In the genomic region with DNA sequence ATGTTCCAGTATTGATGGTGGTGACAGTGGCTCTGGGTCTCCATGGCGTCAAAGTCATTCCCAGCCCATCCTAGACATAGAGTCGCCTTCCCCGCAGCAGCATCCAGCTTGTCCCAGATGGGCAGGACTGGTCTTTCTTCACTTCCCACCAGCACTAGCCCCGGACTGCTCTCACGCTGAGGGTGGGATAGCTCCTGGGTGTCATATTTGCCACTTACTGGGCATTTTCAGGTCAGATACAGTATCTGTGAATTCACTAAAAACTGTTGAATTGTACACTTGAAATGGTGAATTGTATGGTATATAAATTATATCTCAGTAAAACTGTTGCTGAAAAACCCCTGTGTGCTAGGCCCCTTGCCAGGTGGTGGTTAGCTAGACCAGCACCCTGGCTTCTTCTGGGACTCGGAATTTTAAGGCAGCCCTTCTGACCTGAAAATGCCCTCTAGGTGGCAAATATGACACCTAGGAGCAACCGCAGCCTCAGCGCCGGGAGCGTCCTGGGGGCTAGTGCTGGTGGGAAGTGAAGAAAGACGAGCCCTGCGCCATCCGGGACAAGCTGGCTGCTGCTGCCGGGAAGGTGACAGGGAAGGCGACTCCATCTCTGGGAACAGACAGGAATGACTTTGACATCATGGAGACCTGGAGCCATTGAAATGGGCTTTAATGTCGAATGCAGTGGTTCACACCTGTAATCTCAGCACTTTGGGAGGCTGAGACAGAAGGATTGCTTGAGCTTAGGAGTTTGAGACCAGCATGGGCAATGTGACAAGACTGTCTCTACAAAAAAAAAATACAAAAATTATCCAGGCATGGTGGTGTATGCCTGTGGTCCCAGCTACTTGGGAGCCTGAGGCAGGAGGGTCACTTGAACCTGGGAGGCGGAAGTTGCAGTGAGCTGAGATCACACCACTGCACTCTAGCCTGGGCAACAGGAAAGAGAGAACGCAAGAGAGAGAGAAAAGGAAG, we compare ENCODE assay signal across 18 cellular contexts. TPM values are rescaled to one million over a fixed set of nuclear protein-coding genes. Genes with fewer than 3 reads are reported as not detected.
A peak's percentile ranks its signal among the peaks of the same experiment; 100 is the strongest.
DNase-seq lines count a peak whose midpoint lies in the region; ATAC-seq lines count a peak whose summit lies in the region.
"Had no signal": no experiment of that assay in that cellular context is flagged by ENCODE, and none has a peak within 500 bp of the region (broad histone marks: within the 10 kb centered on the region; RNA-seq: fewer than 3 reads in every experiment).

No MANE protein-coding gene starts in this region.

- H3K4me1 ChIP-seq in mesenchymal stem cell (ENCODE audit: control insufficient read depth, insufficient read depth, low read depth, low read length), result peaks cover 17% of the 10 kb centered on the region
- H3K4me1 ChIP-seq in neuronal stem cell (ENCODE audit: control insufficient read depth in 2 of 2, insufficient read depth in 1 of 2, low read depth in 1 of 2, low read length in 2 of 2), result peaks cover 10 to 19% of the 10 kb centered on the region in 2 donors

- H3K9ac ChIP-seq in mesenchymal stem cell (ENCODE audit: low read length), result no peak overlapping the region
- no peak overlapping the region for H3K9ac ChIP-seq in neuronal stem cell (ENCODE audit: low read depth, low read length, poor library complexity)
- H3K9ac ChIP-seq: BLaER1, GM23248 had no signal

- no peak overlapping the region for H2BK12ac ChIP-seq in mesenchymal stem cell (ENCODE audit: low read length in 2 of 2)
- peak overlapping the region; percentile 32 for H2BK12ac ChIP-seq in neuronal stem cell (ENCODE audit: low read length)

- H2BK15ac ChIP-seq in mesenchymal stem cell (ENCODE audit: low read depth, poor library complexity, severe bottlenecking), result no peak overlapping the region
- no peak overlapping the region for H2BK15ac ChIP-seq in neuronal stem cell (ENCODE audit: low read length)

- H3K23ac ChIP-seq in mesenchymal stem cell (ENCODE audit: low read length in 2 of 2) (no peak overlapping the region), neuronal stem cell (ENCODE audit: low read depth, low read length, poor library complexity) (no peak overlapping the region)

- peaks cover 0 to 31% of the 10 kb centered on the region in 2 experiments for H3K27me3 ChIP-seq in mesenchymal stem cell (ENCODE audit: control insufficient read depth in 1 of 2, insufficient read depth in 1 of 2, low read length in 2 of 2)
- H3K27me3 ChIP-seq in neuronal stem cell (ENCODE audit: control insufficient read depth in 3 of 3, insufficient read depth in 3 of 3, low read depth in 1 of 3, low read length in 3 of 3), result no peaks in the 10 kb centered on the region
- H3K27me3 ChIP-seq: BLaER1 had no signal

- H3K14ac ChIP-seq in mesenchymal stem cell (ENCODE audit: low read length in 2 of 2) (no peak overlapping the region), neuronal stem cell (ENCODE audit: low read length) (no peak overlapping the region)

- H3K9me3 Mint-ChIP-seq in activated naive CD8-positive, alpha-beta T cell treated with anti-CD3 and anti-CD28 coated beads, Interleukin-2, amount 10 ng/mL, durations not matched to agents 7 days and 5 days, result no peaks in the 10 kb centered on the region
- no peaks in the 10 kb centered on the region for H3K9me3 Mint-ChIP-seq in activated naive CD8-positive, alpha-beta T cell treated with anti-CD3 and anti-CD28 coated beads, Interleukin-2, amount 50 U/mL, for 24 hours
- H3K9me3 Mint-ChIP-seq: H9 had no signal

- no peak overlapping the region for H3K4me3 Mint-ChIP-seq in activated naive CD8-positive, alpha-beta T cell treated with anti-CD3 and anti-CD28 coated beads, Interleukin-2, amount 10 ng/mL, durations not matched to agents 7 days and 5 days
- no peak overlapping the region for H3K4me3 Mint-ChIP-seq in activated naive CD8-positive, alpha-beta T cell treated with anti-CD3 and anti-CD28 coated beads, Interleukin-2, amount 50 U/mL, for 24 hours
- H3K4me3 Mint-ChIP-seq in T-helper 17 cell, result peak overlapping the region; percentile 1
- H3K4me3 Mint-ChIP-seq: CD8-positive, alpha-beta memory T cell; H9 had no signal

- H3K9me3 ChIP-seq in T-helper 17 cell (ENCODE audit: control insufficient read depth, low read length, poor library complexity, severe bottlenecking) (no peaks in the 10 kb centered on the region), mesenchymal stem cell (ENCODE audit: control insufficient read depth, low read length) (no peaks in the 10 kb centered on the region), neuronal stem cell (replicated peaks in 1 of 2; ENCODE audit: control insufficient read depth in 2 of 2, insufficient read depth in 1 of 2, low read depth in 1 of 2, low read length in 2 of 2) (no peaks in the 10 kb centered on the region)
- H3K9me3 ChIP-seq: BLaER1, Caco-2 had no signal

- peaks cover 4% of the 10 kb centered on the region for H3K27me3 Mint-ChIP-seq in activated naive CD8-positive, alpha-beta T cell treated with anti-CD3 and anti-CD28 coated beads, Interleukin-2, amount 10 ng/mL, durations not matched to agents 7 days and 5 days
- no peaks in the 10 kb centered on the region for H3K27me3 Mint-ChIP-seq in activated naive CD8-positive, alpha-beta T cell treated with anti-CD3 and anti-CD28 coated beads, Interleukin-2, amount 50 U/mL, for 24 hours
- peaks cover 17% of the 10 kb centered on the region for H3K27me3 Mint-ChIP-seq in T-helper 17 cell
- H3K27me3 Mint-ChIP-seq: CD8-positive, alpha-beta memory T cell had no signal

- no peak overlapping the region for H3K4me2 ChIP-seq in mesenchymal stem cell (ENCODE audit: low read length, poor library complexity, severe bottlenecking)
- no peak overlapping the region for H3K4me2 ChIP-seq in neuronal stem cell (ENCODE audit: insufficient read depth, low read length, poor library complexity, severe bottlenecking)
- H3K4me2 ChIP-seq: BLaER1 had no signal

- H3K79me1 ChIP-seq in mesenchymal stem cell (replicated peaks; ENCODE audit: low read length, poor library complexity, severe bottlenecking) (no peaks in the 10 kb centered on the region), neuronal stem cell (ENCODE audit: low read depth, low read length) (no peaks in the 10 kb centered on the region)

- no peaks in the 10 kb centered on the region for H3K36me3 Mint-ChIP-seq in activated naive CD8-positive, alpha-beta T cell treated with anti-CD3 and anti-CD28 coated beads, Interleukin-2, amount 10 ng/mL, durations not matched to agents 7 days and 5 days
- H3K36me3 Mint-ChIP-seq in activated naive CD8-positive, alpha-beta T cell treated with anti-CD3 and anti-CD28 coated beads, Interleukin-2, amount 50 U/mL, for 24 hours (ENCODE audit: low read depth), result no peaks in the 10 kb centered on the region
- no peaks in the 10 kb centered on the region for H3K36me3 Mint-ChIP-seq in T-helper 17 cell (ENCODE audit: low read depth)

- H3K27ac Mint-ChIP-seq in activated naive CD8-positive, alpha-beta T cell treated with anti-CD3 and anti-CD28 coated beads, Interleukin-2, amount 10 ng/mL, durations not matched to agents 7 days and 5 days, result peak overlapping the region; percentile 45
- H3K27ac Mint-ChIP-seq in activated naive CD8-positive, alpha-beta T cell treated with anti-CD3 and anti-CD28 coated beads, Interleukin-2, amount 50 U/mL, for 24 hours, result no peak overlapping the region
- no peak overlapping the region for H3K27ac Mint-ChIP-seq in T-helper 17 cell

- H3K4ac ChIP-seq in mesenchymal stem cell (ENCODE audit: low read depth in 1 of 2, low read length in 2 of 2), result no peak overlapping the region
- H3K4ac ChIP-seq in neuronal stem cell (ENCODE audit: low read length), result no peak overlapping the region

- H2BK5ac ChIP-seq in mesenchymal stem cell (ENCODE audit: low read depth, low read length, poor library complexity, severe bottlenecking) (no peak overlapping the region), neuronal stem cell (ENCODE audit: low read length) (peak overlapping the region; percentile 7)

- DNase-seq in activated naive CD8-positive, alpha-beta T cell treated with anti-CD3 and anti-CD28 coated beads, Interleukin-2, amount 10 ng/mL, durations not matched to agents 7 days and 5 days, result no peak
- no peak for DNase-seq in activated naive CD8-positive, alpha-beta T cell treated with anti-CD3 and anti-CD28 coated beads, Interleukin-2, amount 50 U/mL, for 24 hours
- DNase-seq in T-helper 17 cell (no peak), mesenchymal stem cell (no peak), neuronal stem cell (ENCODE audit: low spot score) (no peak), HK-2 (ENCODE audit: unreplicated experiment) (no peak), glomerular visceral epithelial cell (ENCODE audit: extremely low spot score) (no peak), anterior cingulate cortex (lab: John Stamatoyannopoulos, UW) (no peak)
- DNase-seq: 8988T; AML-193; Caco-2; CD8-positive, alpha-beta memory T cell; DMS53; GM23248; H9 had no signal

- H3K4me3 ChIP-seq in mesenchymal stem cell (ENCODE audit: insufficient read depth in 1 of 2, low read depth in 1 of 2, low read length in 2 of 2) (no peak overlapping the region), neuronal stem cell (ENCODE audit: low read length in 2 of 2) (no peak overlapping the region)
- H3K4me3 ChIP-seq: BLaER1, GM12878, GM23248 had no signal

- H3K36me3 ChIP-seq in mesenchymal stem cell (ENCODE audit: control insufficient read depth in 1 of 2, insufficient read depth in 2 of 2, low read depth in 1 of 2, low read length in 2 of 2), result no peaks in the 10 kb centered on the region
- no peaks in the 10 kb centered on the region for H3K36me3 ChIP-seq in neuronal stem cell (replicated peaks in 1 of 2; ENCODE audit: control insufficient read depth in 2 of 2, insufficient read depth in 2 of 2, low read length in 2 of 2)
- H3K36me3 ChIP-seq: BLaER1 had no signal

- H4K8ac ChIP-seq in mesenchymal stem cell (ENCODE audit: low read length), result no peak overlapping the region
- H4K8ac ChIP-seq in neuronal stem cell (ENCODE audit: low read depth, low read length), result no peak overlapping the region

- no peak overlapping the region for H2BK120ac ChIP-seq in mesenchymal stem cell (ENCODE audit: low read depth, low read length)
- no peak overlapping the region for H2BK120ac ChIP-seq in neuronal stem cell (ENCODE audit: low read depth, low read length)

- no peaks in the 10 kb centered on the region for H3K4me1 Mint-ChIP-seq in activated naive CD8-positive, alpha-beta T cell treated with anti-CD3 and anti-CD28 coated beads, Interleukin-2, amount 10 ng/mL, durations not matched to agents 7 days and 5 days
- H3K4me1 Mint-ChIP-seq in activated naive CD8-positive, alpha-beta T cell treated with anti-CD3 and anti-CD28 coated beads, Interleukin-2, amount 50 U/mL, for 24 hours, result no peaks in the 10 kb centered on the region
- H3K4me1 Mint-ChIP-seq in T-helper 17 cell, result no peaks in the 10 kb centered on the region
- H3K4me1 Mint-ChIP-seq: CD8-positive, alpha-beta memory T cell had no signal

- H2AK5ac ChIP-seq in mesenchymal stem cell (ENCODE audit: low read length, severe bottlenecking) (peak overlapping the region; percentile 6), neuronal stem cell (ENCODE audit: low read depth, low read length) (no peak overlapping the region)

- no peak overlapping the region for H2AFZ ChIP-seq in mesenchymal stem cell (ENCODE audit: low read depth, low read length)
- no peak overlapping the region for H2AFZ ChIP-seq in neuronal stem cell (ENCODE audit: low read length)
- H2AFZ ChIP-seq: GM23248 had no signal

- 76% methylated on average over 18 of the region's 18 CpGs for WGBS in mesenchymal stem cell
- WGBS in neuronal stem cell (ENCODE audit: extremely low coverage in 2 of 2, insufficient read length in 2 of 2, insufficient replicate concordance in 1 of 2), 2 donors, result no CpG with 5 or more reads among the region's 18 CpGs

- no peak for ATAC-seq in activated naive CD8-positive, alpha-beta T cell treated with anti-CD3 and anti-CD28 coated beads, Interleukin-2, amount 10 ng/mL, durations not matched to agents 7 days and 5 days (ENCODE audit: low read depth)
- ATAC-seq in activated naive CD8-positive, alpha-beta T cell treated with anti-CD3 and anti-CD28 coated beads, Interleukin-2, amount 50 U/mL, for 24 hours, result no peak
- ATAC-seq in T-helper 17 cell, result no peak
- ATAC-seq: GM12878, HepG2 had no signal

- POLR2A ChIA-PET in activated naive CD8-positive, alpha-beta T cell treated with anti-CD3 and anti-CD28 coated beads, Interleukin-2, amount 10 ng/mL, durations not matched to agents 7 days and 5 days (lab: Charles Lee), result no interaction called here

- H4K91ac ChIP-seq in mesenchymal stem cell (ENCODE audit: low read length) (no peak overlapping the region), neuronal stem cell (ENCODE audit: low read depth, low read length, poor library complexity) (no peak overlapping the region)

- H3K18ac ChIP-seq in mesenchymal stem cell (ENCODE audit: low read depth in 1 of 2, low read length in 2 of 2) (no peak overlapping the region), neuronal stem cell (ENCODE audit: low read length) (peak overlapping the region; percentile 67)

- H3K27ac ChIP-seq in mesenchymal stem cell (ENCODE audit: low read length, poor library complexity, severe bottlenecking) (no peak overlapping the region), neuronal stem cell (replicated peaks; ENCODE audit: low read length) (no peak overlapping the region)
- H3K27ac ChIP-seq: BLaER1, GM23248 had no signal

RNA-seq across cellular contexts. Expression of gene DDX1, which starts 56.2 kb away (rescaled TPM):
- 10 to 100 TPM; 55.9 to 59.1 TPM for total RNA-seq in activated naive CD8-positive, alpha-beta T cell treated with anti-CD3 and anti-CD28 coated beads, Interleukin-2, amount 10 ng/mL, durations not matched to agents 7 days and 5 days
- 10 to 100 TPM; 27.6 to 35.0 TPM for total RNA-seq in T-helper 17 cell
- 92.2 TPM for polyA plus RNA-seq in mesenchymal stem cell (2013, experiment 1 of 2)
- 94.3 TPM for polyA plus RNA-seq in mesenchymal stem cell (2013, experiment 2 of 2)
- 72.6 TPM for polyA plus RNA-seq in neuronal stem cell (2013, experiment 1 of 2)
- 72.6 TPM for polyA plus RNA-seq in neuronal stem cell (2013, experiment 2 of 2)
